In genomic region chr3:183583331-183584245, GRCh38 we compare ENCODE assay signal across 1 cellular context.
TF ChIP-seq lines count a peak whose summit lies in the region.

No MANE protein-coding gene starts in this region.

TF ChIP-seq in IMR-90, 13 proteins besides CTCF, POLR2A, EP300 and RAD21 (continued from another document):
- TF ChIP-seq CEBPB (IDR thresholded peaks at IDR 0.05; ENCODE audit: low read depth, low read length) = no peak
